Comparison of ENCODE assay signal across 14 cellular contexts in the genomic region with DNA sequence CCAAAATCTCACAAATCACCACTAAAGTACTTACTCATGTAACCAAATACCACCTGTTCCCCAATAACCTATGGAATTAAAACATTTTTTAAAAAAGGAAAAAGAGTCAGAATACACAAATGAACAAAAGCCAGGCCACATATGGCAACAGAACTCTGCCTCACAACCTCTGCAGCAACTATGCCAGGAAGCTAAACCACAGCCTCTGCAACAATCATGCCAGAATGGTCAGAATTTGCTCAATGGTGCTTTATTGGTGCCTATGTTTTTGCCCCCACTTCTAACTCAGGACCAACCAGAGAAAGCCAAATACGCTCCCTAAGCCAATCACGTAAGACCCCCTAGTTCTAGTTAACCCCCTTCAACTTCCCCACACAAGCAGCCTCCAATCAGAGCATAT.
"Had no signal": no experiment of that assay in that cellular context is flagged by ENCODE, and none has a peak within 500 bp of the region (broad histone marks: within the 10 kb centered on the region; RNA-seq: fewer than 3 reads in every experiment).

No MANE protein-coding gene starts in this region.

- DNase-seq: activated B cell treated with CpG ODN at 0.5 μM for 24 hours; activated naive CD4-positive, alpha-beta T cell treated with anti-CD3 and anti-CD28 coated beads, Interleukin-2, amount 50 U/mL, for 16 hours; adrenal gland; brain microvascular endothelial cell; dermis blood vessel endothelial cell; lower lobe of right lung; nephron progenitor cell; psoas muscle; stimulated activated CD4-positive, alpha-beta T cell treated with anti-CD3 and anti-CD28 coated beads, Interleukin-1b, Interleukin-23, amount 100 ng/mL, for 48 hours; stomach; SW 1271; upper lobe of right lung had no signal

- H3K27me3 ChIP-seq: adrenal gland, brain microvascular endothelial cell, upper lobe of right lung had no signal

- H3K4me1 ChIP-seq: adrenal gland, lower lobe of right lung, psoas muscle, stomach, upper lobe of right lung had no signal

- H3K36me3 ChIP-seq: adrenal gland, brain microvascular endothelial cell, lower lobe of right lung, stomach, thoracic aorta, upper lobe of right lung had no signal

- H3K9me3 ChIP-seq: adrenal gland, lower lobe of right lung, psoas muscle, stomach, thoracic aorta, upper lobe of right lung had no signal

- H3K4me3 ChIP-seq: adrenal gland, lower lobe of right lung, psoas muscle, stomach, thoracic aorta, upper lobe of right lung had no signal

- H3K27ac ChIP-seq: adrenal gland, brain microvascular endothelial cell, epithelial cell of prostate, lower lobe of right lung, psoas muscle, stomach, thoracic aorta, upper lobe of right lung had no signal
